11 cellular contexts compared by ENCODE assay signal in the genomic region with DNA sequence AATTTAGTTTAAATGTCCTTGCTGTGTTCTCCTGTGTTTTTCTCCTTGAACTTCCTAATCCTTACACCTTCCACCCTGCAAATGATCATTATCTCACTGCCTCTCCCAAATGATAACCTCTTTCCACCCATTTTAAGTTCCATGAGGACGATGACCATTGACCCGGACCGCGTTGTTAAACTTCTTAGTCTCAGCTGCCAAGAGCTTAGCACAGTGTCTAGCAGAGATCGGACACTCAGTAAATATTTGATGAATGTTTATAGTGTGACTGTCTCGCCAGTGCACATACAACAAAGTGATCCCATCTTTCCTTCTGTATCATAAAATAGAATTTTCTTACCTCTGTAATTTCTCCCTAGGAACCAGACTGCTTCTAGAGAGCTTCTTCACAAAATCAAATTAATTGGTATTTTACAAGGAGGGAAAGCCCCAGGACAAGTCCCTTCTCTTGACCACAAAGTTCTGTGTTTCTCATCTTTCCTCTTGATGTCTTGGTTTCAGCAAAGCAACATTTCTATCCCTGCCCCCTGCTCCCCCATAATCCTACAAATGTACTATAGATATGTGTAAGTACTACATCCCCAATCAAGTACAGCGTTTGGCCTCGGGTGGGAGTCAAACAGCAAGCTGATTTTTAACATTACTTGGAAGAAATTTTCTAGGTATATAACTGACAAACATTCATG.
A peak's percentile ranks its signal among the peaks of the same experiment; 100 is the strongest.
DNase-seq lines count a peak whose midpoint lies in the region; ATAC-seq and TF ChIP-seq lines count a peak whose summit lies in the region.
"Had no signal": no experiment of that assay in that cellular context is flagged by ENCODE, and none has a peak within 500 bp of the region (broad histone marks: within the 10 kb centered on the region; RNA-seq: fewer than 3 reads in every experiment).

No MANE protein-coding gene starts in this region.

- no peaks in the 10 kb centered on the region for H3K9me3 Mint-ChIP-seq in naive thymus-derived CD4-positive, alpha-beta T cell
- H3K9me3 Mint-ChIP-seq in immature natural killer cell = no peaks in the 10 kb centered on the region
- H3K9me3 Mint-ChIP-seq: CD4-positive, alpha-beta memory T cell; central memory CD8-positive, alpha-beta T cell had no signal

- H3K27ac Mint-ChIP-seq in naive thymus-derived CD4-positive, alpha-beta T cell = peak overlapping the region in 1 of 9 donors; percentile 50
- peak overlapping the region in 1 of 6 donors; percentile 63 for H3K27ac Mint-ChIP-seq in immature natural killer cell

- peak overlapping the region in 6 of 10 donors; percentile 11 to 68 (median 29) for H3K27ac ChIP-seq in heart right ventricle
- H3K27ac ChIP-seq in left ventricle myocardium inferior (replicated peaks) = no peak overlapping the region
- peak overlapping the region; percentile 85 for H3K27ac ChIP-seq in ascending aorta
- H3K27ac ChIP-seq in naive thymus-derived CD4-positive, alpha-beta T cell (ENCODE audit: low read depth, low read length) = no peak overlapping the region
- peak overlapping the region; percentile 41 to 84 for H3K27ac ChIP-seq in tibial artery

- whole genome bisulfite sequencing in heart right ventricle, 2 donors = 84% methylated on average over 8 of the region's 8 CpGs

- H3K36me3 ChIP-seq in heart right ventricle (no peaks in the 10 kb centered on the region), left ventricle myocardium inferior (no peaks in the 10 kb centered on the region), ascending aorta (no peaks in the 10 kb centered on the region), tibial artery (no peaks in the 10 kb centered on the region), H7 (replicated peaks; ENCODE audit: control insufficient read depth, insufficient read depth, low read length) (no peaks in the 10 kb centered on the region)
- no peaks in the 10 kb centered on the region for H3K36me3 ChIP-seq in naive thymus-derived CD4-positive, alpha-beta T cell (ENCODE audit: control insufficient read depth in 2 of 3, insufficient read depth in 3 of 3, low read length in 3 of 3)

- CTCF ChIA-PET in naive thymus-derived CD4-positive, alpha-beta T cell (lab: Charles Lee) = no interaction called here

- no peak overlapping the region for H3K4me3 ChIP-seq in heart right ventricle
- no peak overlapping the region for H3K4me3 ChIP-seq in left ventricle myocardium inferior
- H3K4me3 ChIP-seq in ascending aorta = no peak overlapping the region
- H3K4me3 ChIP-seq in naive thymus-derived CD4-positive, alpha-beta T cell (ENCODE audit: low read length) = no peak overlapping the region
- no peak overlapping the region for H3K4me3 ChIP-seq in tibial artery
- no peak overlapping the region for H3K4me3 ChIP-seq in H7 (ENCODE audit: insufficient read depth, low read depth, low read length)
- H3K4me3 ChIP-seq: skin epidermis had no signal

- intact Hi-C loops in heart right ventricle (cut with DNase I) (no loop called here), left ventricle myocardium inferior (cut with micrococcal nuclease) (no loop called here), ascending aorta (cut with DNase I) (loop anchor here (5.0 kb wide), 1 partner anchor 841 kb away; no protein-coding TSS in a partner anchor), tibial artery (cut with DNase I; ENCODE audit: low total_unique reads) (no loop called here)
- intact Hi-C loops in naive thymus-derived CD4-positive, alpha-beta T cell (cut with micrococcal nuclease) = loop anchor here in 1 of 2 donors (5.0 to 10.0 kb wide), 2 partner anchors 561 to 841 kb away; no protein-coding TSS in a partner anchor

- H3K27me3 Mint-ChIP-seq in naive thymus-derived CD4-positive, alpha-beta T cell = no peaks in the 10 kb centered on the region
- H3K27me3 Mint-ChIP-seq in immature natural killer cell (ENCODE audit: low read depth in 3 of 3) = no peaks in the 10 kb centered on the region
- H3K27me3 Mint-ChIP-seq: CD4-positive, alpha-beta memory T cell; central memory CD8-positive, alpha-beta T cell had no signal

- peaks cover 4 to 12% (median 5%) of the 10 kb centered on the region in 7 donors for H3K4me1 Mint-ChIP-seq in naive thymus-derived CD4-positive, alpha-beta T cell
- peaks cover 9% of the 10 kb centered on the region in 2 donors for H3K4me1 Mint-ChIP-seq in immature natural killer cell

- TF ChIP-seq CTCF in heart right ventricle (IDR thresholded peaks at IDR 0.05) = no peak
- no peak for TF ChIP-seq CTCF in left ventricle myocardium inferior (IDR thresholded peaks at IDR 0.05; ENCODE audit: borderline replicate concordance)
- TF ChIP-seq CTCF in ascending aorta (IDR thresholded peaks at IDR 0.05) = no peak
- TF ChIP-seq CTCF in tibial artery (IDR thresholded peaks at IDR 0.05) = no peak

- POLR2A ChIA-PET in naive thymus-derived CD4-positive, alpha-beta T cell (lab: Charles Lee) = no interaction called here

- no peaks in the 10 kb centered on the region for H3K27me3 ChIP-seq in heart right ventricle
- no peaks in the 10 kb centered on the region for H3K27me3 ChIP-seq in left ventricle myocardium inferior (ENCODE audit: low read depth)
- no peaks in the 10 kb centered on the region for H3K27me3 ChIP-seq in ascending aorta
- H3K27me3 ChIP-seq in naive thymus-derived CD4-positive, alpha-beta T cell (ENCODE audit: control insufficient read depth in 2 of 2, insufficient read depth in 2 of 2, low read length in 2 of 2) = no peaks in the 10 kb centered on the region
- no peaks in the 10 kb centered on the region for H3K27me3 ChIP-seq in tibial artery
- H3K27me3 ChIP-seq in H7 (ENCODE audit: control insufficient read depth, insufficient read depth, low read length) = no peaks in the 10 kb centered on the region

- peaks cover 0 to 14% (median 0%) of the 10 kb centered on the region in 5 donors for H3K36me3 Mint-ChIP-seq in naive thymus-derived CD4-positive, alpha-beta T cell
- peaks cover 0 to 8% (median 3%) of the 10 kb centered on the region in 3 donors for H3K36me3 Mint-ChIP-seq in immature natural killer cell

- no peaks in the 10 kb centered on the region for H3K9me3 ChIP-seq in heart right ventricle
- H3K9me3 ChIP-seq in left ventricle myocardium inferior (replicated peaks) = no peaks in the 10 kb centered on the region
- no peaks in the 10 kb centered on the region for H3K9me3 ChIP-seq in ascending aorta
- H3K9me3 ChIP-seq in naive thymus-derived CD4-positive, alpha-beta T cell (ENCODE audit: control insufficient read depth in 2 of 3, low read length in 3 of 3) = no peaks in the 10 kb centered on the region
- H3K9me3 ChIP-seq in tibial artery = no peaks in the 10 kb centered on the region

- DNase-seq in heart right ventricle (no peak), left ventricle myocardium inferior (no peak), ascending aorta (ENCODE audit: low spot score in 2 of 2) (no peak), tibial artery (no peak), H7 (no peak), immature natural killer cell (no peak), NCI-H1105 treated with DMSO at 0.1 percent for 48 hours (lab: John Stamatoyannopoulos, UW) (no peak)
- DNase-seq in naive thymus-derived CD4-positive, alpha-beta T cell = no peak
- DNase-seq: CD4-positive, alpha-beta memory T cell had no signal

- H3K4me1 ChIP-seq in heart right ventricle = peaks cover 2 to 75% (median 23%) of the 10 kb centered on the region in 9 donors
- peaks cover 49% of the 10 kb centered on the region for H3K4me1 ChIP-seq in left ventricle myocardium inferior
- H3K4me1 ChIP-seq in ascending aorta = peaks cover 14 to 48% of the 10 kb centered on the region in 2 donors
- no peaks in the 10 kb centered on the region for H3K4me1 ChIP-seq in naive thymus-derived CD4-positive, alpha-beta T cell (ENCODE audit: control insufficient read depth in 2 of 2, insufficient read depth in 2 of 2, low read length in 2 of 2)
- peaks cover 0 to 92% (median 47%) of the 10 kb centered on the region in 4 donors for H3K4me1 ChIP-seq in tibial artery

- H3K4me3 Mint-ChIP-seq in naive thymus-derived CD4-positive, alpha-beta T cell = peak overlapping the region in 1 of 10 donors; percentile 40
- peak overlapping the region in 1 of 5 donors; percentile 14 for H3K4me3 Mint-ChIP-seq in immature natural killer cell

- no peak for ATAC-seq in heart right ventricle
- peak; percentile 44 for ATAC-seq in naive thymus-derived CD4-positive, alpha-beta T cell

Comparison
In these comparisons a context has a peak if more than half of its experiments do, and no peak if none do; other contexts are left out.
1. H3K27ac ChIP-seq: peak in heart right ventricle (6 of 10), ascending aorta (2 of 2) and tibial artery (2 of 2); none in left ventricle myocardium inferior (single experiment) and naive thymus-derived CD4-positive, alpha-beta T cell (single experiment).